In the genomic region with DNA sequence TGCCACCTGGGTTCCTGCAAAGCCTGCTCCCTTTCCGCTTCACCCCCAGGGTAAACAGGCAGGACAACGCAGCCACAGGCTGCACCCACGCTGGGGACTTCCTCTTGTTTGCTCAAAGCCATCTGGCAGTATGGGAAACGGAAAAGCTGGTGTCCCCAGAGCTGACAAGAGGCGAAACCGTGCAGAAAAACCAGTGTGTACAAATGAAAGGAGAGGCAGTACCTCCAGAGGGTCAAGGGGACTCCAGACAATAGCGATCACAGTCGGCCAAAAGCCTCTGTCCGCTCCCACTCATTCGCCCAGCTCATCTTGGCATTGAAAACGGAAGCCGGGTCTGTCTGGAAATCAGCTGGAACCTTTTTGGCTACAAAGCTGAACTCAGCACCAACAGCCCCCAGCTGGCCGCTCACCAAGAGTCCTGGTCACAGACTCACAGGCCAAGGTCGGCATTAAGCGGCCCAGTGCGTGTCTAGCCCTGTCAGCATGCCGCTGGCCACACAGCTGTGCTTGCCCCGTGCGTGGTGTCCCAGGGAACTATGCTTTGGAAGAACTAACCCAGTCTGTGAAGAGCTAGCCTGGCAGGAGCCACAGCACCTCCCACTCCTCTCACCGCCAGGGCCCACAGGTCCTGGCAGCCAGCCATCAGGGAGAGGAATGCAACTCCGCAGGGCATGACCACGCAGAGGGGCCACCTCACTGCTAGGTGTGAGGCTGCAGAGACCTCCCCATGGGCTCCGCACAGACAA, we compare ENCODE assay signal across 1 cellular context.
A peak's percentile ranks its signal among the peaks of the same experiment; 100 is the strongest.
TF ChIP-seq lines count a peak whose summit lies in the region.

No MANE protein-coding gene starts in this region.

TF ChIP-seq in HepG2, 621 proteins besides CTCF, POLR2A, EP300 and RAD21 (continued from another document and continues in another):
- TF ChIP-seq SOX6 (IDR thresholded peaks at IDR 0.05) (no peak), SOX6 (CRISPR knock-in tag; IDR thresholded peaks at IDR 0.05) (peak; percentile 91), SIX1 (CRISPR knock-in tag; IDR thresholded peaks at IDR 0.05; ENCODE audit: borderline replicate concordance) (no peak), NFKB2 (CRISPR knock-in tag; IDR thresholded peaks at IDR 0.05; ENCODE audit: borderline replicate concordance) (no peak; the same call in 1 of the 2 replicates), NCOR1 (IDR thresholded peaks at IDR 0.05; ENCODE audit: borderline replicate concordance, low read length) (peak; percentile 79), KLF11 (CRISPR knock-in tag; IDR thresholded peaks at IDR 0.05) (no peak), ZNF530 (CRISPR knock-in tag; IDR thresholded peaks at IDR 0.05; ENCODE audit: low read depth) (no peak), SP2 (CRISPR knock-in tag; IDR thresholded peaks at IDR 0.05) (no peak), SYNCRIP (IDR thresholded peaks at IDR 0.05; ENCODE audit: insufficient read depth, low read depth, low read length) (no peak), ZNF235 (CRISPR knock-in tag; IDR thresholded peaks at IDR 0.05; ENCODE audit: borderline replicate concordance) (no peak), NFE2L2 (IDR thresholded peaks at IDR 0.05; ENCODE audit: low read length) (no peak), ATF7 (IDR thresholded peaks at IDR 0.05) (no peak), ATF7 (CRISPR knock-in tag; IDR thresholded peaks at IDR 0.05) (no peak), KLF13 (CRISPR knock-in tag; IDR thresholded peaks at IDR 0.05) (no peak), PHB2 (IDR thresholded peaks at IDR 0.05; ENCODE audit: partially characterized antibody) (no peak), PRPF4 (IDR thresholded peaks at IDR 0.05; ENCODE audit: low read depth, low read length, poor library complexity, severe bottlenecking) (no peak), ZNF839 (CRISPR knock-in tag; IDR thresholded peaks at IDR 0.05; ENCODE audit: borderline replicate concordance) (0 out of 2 replicates have a peak, but pooled peaks have one; percentile 40), U2AF1 (optimal IDR thresholded peaks at IDR 0.05; ENCODE audit: low read depth, low read length) (no peak), ZNF670 (CRISPR knock-in tag; IDR thresholded peaks at IDR 0.05; ENCODE audit: borderline replicate concordance) (peak; percentile 64; the same call in 1 of the 2 replicates), ZNF225 (CRISPR knock-in tag; IDR thresholded peaks at IDR 0.05) (no peak), ESRRA (CRISPR knock-in tag; IDR thresholded peaks at IDR 0.05; ENCODE audit: low read depth) (no peak; the same call in 1 of the 2 replicates), ZNF570 (CRISPR knock-in tag; IDR thresholded peaks at IDR 0.05; ENCODE audit: borderline replicate concordance) (no peak), GATAD1 (CRISPR knock-in tag; IDR thresholded peaks at IDR 0.05) (no peak), HOXD1 (CRISPR knock-in tag; IDR thresholded peaks at IDR 0.05) (no peak; the same call in 1 of the 2 replicates), ZFP82 (CRISPR knock-in tag; IDR thresholded peaks at IDR 0.05; ENCODE audit: borderline replicate concordance) (peak; percentile 62; the same call in 1 of the 2 replicates), RFX5 (IDR thresholded peaks at IDR 0.05; ENCODE audit: low read depth, low read length) (no peak), CBX1 (IDR thresholded peaks at IDR 0.05; ENCODE audit: low read depth) (no peak), ZNF678 (CRISPR knock-in tag; IDR thresholded peaks at IDR 0.05) (no peak), SPEN (CRISPR knock-in tag; IDR thresholded peaks at IDR 0.05; ENCODE audit: low read depth) (no peak), ZNF260 (CRISPR knock-in tag; IDR thresholded peaks at IDR 0.05; ENCODE audit: borderline replicate concordance, low read depth) (no peak), ETV5 (CRISPR knock-in tag; IDR thresholded peaks at IDR 0.05; ENCODE audit: borderline replicate concordance) (peak; percentile 89), KLF16 (CRISPR knock-in tag; IDR thresholded peaks at IDR 0.05) (no peak), ISL2 (CRISPR knock-in tag; IDR thresholded peaks at IDR 0.05) (no peak)
- TF ChIP-seq, protein P1, sequence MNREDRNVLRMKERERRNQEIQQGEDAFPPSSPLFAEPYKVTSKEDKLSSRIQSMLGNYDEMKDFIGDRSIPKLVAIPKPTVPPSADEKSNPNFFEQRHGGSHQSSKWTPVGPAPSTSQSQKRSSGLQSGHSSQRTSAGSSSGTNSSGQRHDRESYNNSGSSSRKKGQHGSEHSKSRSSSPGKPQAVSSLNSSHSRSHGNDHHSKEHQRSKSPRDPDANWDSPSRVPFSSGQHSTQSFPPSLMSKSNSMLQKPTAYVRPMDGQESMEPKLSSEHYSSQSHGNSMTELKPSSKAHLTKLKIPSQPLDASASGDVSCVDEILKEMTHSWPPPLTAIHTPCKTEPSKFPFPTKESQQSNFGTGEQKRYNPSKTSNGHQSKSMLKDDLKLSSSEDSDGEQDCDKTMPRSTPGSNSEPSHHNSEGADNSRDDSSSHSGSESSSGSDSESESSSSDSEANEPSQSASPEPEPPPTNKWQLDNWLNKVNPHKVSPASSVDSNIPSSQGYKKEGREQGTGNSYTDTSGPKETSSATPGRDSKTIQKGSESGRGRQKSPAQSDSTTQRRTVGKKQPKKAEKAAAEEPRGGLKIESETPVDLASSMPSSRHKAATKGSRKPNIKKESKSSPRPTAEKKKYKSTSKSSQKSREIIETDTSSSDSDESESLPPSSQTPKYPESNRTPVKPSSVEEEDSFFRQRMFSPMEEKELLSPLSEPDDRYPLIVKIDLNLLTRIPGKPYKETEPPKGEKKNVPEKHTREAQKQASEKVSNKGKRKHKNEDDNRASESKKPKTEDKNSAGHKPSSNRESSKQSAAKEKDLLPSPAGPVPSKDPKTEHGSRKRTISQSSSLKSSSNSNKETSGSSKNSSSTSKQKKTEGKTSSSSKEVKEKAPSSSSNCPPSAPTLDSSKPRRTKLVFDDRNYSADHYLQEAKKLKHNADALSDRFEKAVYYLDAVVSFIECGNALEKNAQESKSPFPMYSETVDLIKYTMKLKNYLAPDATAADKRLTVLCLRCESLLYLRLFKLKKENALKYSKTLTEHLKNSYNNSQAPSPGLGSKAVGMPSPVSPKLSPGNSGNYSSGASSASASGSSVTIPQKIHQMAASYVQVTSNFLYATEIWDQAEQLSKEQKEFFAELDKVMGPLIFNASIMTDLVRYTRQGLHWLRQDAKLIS (CRISPR knock-in tag; IDR thresholded peaks at IDR 0.05): no peak
- TF ChIP-seq, protein P2, sequence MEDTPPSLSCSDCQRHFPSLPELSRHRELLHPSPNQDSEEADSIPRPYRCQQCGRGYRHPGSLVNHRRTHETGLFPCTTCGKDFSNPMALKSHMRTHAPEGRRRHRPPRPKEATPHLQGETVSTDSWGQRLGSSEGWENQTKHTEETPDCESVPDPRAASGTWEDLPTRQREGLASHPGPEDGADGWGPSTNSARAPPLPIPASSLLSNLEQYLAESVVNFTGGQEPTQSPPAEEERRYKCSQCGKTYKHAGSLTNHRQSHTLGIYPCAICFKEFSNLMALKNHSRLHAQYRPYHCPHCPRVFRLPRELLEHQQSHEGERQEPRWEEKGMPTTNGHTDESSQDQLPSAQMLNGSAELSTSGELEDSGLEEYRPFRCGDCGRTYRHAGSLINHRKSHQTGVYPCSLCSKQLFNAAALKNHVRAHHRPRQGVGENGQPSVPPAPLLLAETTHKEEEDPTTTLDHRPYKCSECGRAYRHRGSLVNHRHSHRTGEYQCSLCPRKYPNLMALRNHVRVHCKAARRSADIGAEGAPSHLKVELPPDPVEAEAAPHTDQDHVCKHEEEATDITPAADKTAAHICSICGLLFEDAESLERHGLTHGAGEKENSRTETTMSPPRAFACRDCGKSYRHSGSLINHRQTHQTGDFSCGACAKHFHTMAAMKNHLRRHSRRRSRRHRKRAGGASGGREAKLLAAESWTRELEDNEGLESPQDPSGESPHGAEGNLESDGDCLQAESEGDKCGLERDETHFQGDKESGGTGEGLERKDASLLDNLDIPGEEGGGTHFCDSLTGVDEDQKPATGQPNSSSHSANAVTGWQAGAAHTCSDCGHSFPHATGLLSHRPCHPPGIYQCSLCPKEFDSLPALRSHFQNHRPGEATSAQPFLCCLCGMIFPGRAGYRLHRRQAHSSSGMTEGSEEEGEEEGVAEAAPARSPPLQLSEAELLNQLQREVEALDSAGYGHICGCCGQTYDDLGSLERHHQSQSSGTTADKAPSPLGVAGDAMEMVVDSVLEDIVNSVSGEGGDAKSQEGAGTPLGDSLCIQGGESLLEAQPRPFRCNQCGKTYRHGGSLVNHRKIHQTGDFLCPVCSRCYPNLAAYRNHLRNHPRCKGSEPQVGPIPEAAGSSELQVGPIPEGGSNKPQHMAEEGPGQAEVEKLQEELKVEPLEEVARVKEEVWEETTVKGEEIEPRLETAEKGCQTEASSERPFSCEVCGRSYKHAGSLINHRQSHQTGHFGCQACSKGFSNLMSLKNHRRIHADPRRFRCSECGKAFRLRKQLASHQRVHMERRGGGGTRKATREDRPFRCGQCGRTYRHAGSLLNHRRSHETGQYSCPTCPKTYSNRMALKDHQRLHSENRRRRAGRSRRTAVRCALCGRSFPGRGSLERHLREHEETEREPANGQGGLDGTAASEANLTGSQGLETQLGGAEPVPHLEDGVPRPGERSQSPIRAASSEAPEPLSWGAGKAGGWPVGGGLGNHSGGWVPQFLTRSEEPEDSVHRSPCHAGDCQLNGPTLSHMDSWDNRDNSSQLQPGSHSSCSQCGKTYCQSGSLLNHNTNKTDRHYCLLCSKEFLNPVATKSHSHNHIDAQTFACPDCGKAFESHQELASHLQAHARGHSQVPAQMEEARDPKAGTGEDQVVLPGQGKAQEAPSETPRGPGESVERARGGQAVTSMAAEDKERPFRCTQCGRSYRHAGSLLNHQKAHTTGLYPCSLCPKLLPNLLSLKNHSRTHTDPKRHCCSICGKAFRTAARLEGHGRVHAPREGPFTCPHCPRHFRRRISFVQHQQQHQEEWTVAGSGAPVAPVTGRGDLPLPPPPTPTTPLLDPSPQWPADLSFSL (CRISPR knock-in tag; IDR thresholded peaks at IDR 0.05): no peak
- TF ChIP-seq, protein P3, sequence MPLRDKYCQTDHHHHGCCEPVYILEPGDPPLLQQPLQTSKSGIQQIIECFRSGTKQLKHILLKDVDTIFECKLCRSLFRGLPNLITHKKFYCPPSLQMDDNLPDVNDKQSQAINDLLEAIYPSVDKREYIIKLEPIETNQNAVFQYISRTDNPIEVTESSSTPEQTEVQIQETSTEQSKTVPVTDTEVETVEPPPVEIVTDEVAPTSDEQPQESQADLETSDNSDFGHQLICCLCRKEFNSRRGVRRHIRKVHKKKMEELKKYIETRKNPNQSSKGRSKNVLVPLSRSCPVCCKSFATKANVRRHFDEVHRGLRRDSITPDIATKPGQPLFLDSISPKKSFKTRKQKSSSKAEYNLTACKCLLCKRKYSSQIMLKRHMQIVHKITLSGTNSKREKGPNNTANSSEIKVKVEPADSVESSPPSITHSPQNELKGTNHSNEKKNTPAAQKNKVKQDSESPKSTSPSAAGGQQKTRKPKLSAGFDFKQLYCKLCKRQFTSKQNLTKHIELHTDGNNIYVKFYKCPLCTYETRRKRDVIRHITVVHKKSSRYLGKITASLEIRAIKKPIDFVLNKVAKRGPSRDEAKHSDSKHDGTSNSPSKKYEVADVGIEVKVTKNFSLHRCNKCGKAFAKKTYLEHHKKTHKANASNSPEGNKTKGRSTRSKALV (CRISPR knock-in tag; IDR thresholded peaks at IDR 0.05): no peak
- TF ChIP-seq, protein P4, sequence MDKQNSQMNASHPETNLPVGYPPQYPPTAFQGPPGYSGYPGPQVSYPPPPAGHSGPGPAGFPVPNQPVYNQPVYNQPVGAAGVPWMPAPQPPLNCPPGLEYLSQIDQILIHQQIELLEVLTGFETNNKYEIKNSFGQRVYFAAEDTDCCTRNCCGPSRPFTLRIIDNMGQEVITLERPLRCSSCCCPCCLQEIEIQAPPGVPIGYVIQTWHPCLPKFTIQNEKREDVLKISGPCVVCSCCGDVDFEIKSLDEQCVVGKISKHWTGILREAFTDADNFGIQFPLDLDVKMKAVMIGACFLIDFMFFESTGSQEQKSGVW (CRISPR knock-in tag; IDR thresholded peaks at IDR 0.05; ENCODE audit: borderline replicate concordance): no peak
- TF ChIP-seq, protein P5, sequence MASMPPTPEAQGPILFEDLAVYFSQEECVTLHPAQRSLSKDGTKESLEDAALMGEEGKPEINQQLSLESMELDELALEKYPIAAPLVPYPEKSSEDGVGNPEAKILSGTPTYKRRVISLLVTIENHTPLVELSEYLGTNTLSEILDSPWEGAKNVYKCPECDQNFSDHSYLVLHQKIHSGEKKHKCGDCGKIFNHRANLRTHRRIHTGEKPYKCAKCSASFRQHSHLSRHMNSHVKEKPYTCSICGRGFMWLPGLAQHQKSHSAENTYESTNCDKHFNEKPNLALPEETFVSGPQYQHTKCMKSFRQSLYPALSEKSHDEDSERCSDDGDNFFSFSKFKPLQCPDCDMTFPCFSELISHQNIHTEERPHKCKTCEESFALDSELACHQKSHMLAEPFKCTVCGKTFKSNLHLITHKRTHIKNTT (CRISPR knock-in tag; IDR thresholded peaks at IDR 0.05): no peak
- TF ChIP-seq, protein P6, sequence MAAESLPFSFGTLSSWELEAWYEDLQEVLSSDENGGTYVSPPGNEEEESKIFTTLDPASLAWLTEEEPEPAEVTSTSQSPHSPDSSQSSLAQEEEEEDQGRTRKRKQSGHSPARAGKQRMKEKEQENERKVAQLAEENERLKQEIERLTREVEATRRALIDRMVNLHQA (CRISPR knock-in tag; IDR thresholded peaks at IDR 0.05): no peak
- TF ChIP-seq, protein P7, sequence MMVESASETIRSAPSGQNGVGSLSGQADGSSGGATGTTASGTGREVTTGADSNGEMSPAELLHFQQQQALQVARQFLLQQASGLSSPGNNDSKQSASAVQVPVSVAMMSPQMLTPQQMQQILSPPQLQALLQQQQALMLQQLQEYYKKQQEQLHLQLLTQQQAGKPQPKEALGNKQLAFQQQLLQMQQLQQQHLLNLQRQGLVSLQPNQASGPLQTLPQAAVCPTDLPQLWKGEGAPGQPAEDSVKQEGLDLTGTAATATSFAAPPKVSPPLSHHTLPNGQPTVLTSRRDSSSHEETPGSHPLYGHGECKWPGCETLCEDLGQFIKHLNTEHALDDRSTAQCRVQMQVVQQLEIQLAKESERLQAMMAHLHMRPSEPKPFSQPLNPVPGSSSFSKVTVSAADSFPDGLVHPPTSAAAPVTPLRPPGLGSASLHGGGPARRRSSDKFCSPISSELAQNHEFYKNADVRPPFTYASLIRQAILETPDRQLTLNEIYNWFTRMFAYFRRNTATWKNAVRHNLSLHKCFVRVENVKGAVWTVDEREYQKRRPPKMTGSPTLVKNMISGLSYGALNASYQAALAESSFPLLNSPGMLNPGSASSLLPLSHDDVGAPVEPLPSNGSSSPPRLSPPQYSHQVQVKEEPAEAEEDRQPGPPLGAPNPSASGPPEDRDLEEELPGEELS (CRISPR knock-in tag; IDR thresholded peaks at IDR 0.05): peak; percentile 88
- TF ChIP-seq, protein P8, sequence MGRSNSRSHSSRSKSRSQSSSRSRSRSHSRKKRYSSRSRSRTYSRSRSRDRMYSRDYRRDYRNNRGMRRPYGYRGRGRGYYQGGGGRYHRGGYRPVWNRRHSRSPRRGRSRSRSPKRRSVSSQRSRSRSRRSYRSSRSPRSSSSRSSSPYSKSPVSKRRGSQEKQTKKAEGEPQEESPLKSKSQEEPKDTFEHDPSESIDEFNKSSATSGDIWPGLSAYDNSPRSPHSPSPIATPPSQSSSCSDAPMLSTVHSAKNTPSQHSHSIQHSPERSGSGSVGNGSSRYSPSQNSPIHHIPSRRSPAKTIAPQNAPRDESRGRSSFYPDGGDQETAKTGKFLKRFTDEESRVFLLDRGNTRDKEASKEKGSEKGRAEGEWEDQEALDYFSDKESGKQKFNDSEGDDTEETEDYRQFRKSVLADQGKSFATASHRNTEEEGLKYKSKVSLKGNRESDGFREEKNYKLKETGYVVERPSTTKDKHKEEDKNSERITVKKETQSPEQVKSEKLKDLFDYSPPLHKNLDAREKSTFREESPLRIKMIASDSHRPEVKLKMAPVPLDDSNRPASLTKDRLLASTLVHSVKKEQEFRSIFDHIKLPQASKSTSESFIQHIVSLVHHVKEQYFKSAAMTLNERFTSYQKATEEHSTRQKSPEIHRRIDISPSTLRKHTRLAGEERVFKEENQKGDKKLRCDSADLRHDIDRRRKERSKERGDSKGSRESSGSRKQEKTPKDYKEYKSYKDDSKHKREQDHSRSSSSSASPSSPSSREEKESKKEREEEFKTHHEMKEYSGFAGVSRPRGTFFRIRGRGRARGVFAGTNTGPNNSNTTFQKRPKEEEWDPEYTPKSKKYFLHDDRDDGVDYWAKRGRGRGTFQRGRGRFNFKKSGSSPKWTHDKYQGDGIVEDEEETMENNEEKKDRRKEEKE (IDR thresholded peaks at IDR 0.05): no peak
